10 cellular contexts compared by ENCODE assay signal in genomic region chr5:151270599-151270998, GRCh38. TPM values are rescaled to one million over a fixed set of nuclear protein-coding genes. Genes with fewer than 3 reads are reported as not detected.
DNase-seq lines count a peak whose midpoint lies in the region; ATAC-seq and TF ChIP-seq lines count a peak whose summit lies in the region.
"Had no signal": no experiment of that assay in that cellular context is flagged by ENCODE, and none has a peak within 500 bp of the region (broad histone marks: within the 10 kb centered on the region; RNA-seq: fewer than 3 reads in every experiment).

No MANE protein-coding gene starts in this region.

- ATAC-seq in activated naive CD4-positive, alpha-beta T cell treated with anti-CD3 and anti-CD28 coated beads, Interleukin-2, amount 50 U/mL, for 72 hours, result peak; percentile 93 to 98
- peak; percentile 93 for ATAC-seq in HG02642 (IDR thresholded peaks at IDR 0.05; ENCODE audit: poor library complexity, unreplicated experiment)
- ATAC-seq in stimulated activated naive B cell treated with anti-CD40 and anti-IgM and Interleukin-4, amounts not matched to agents 10 μg/mL and 1 μg/mL and 100 μg/mL, for 72 hours (replicated peaks), result peak; percentile 98

- H3K4me3 Mint-ChIP-seq in stimulated activated naive B cell treated with anti-CD40 and anti-IgM and Interleukin-4, amounts not matched to agents 10 μg/mL and 1 μg/mL and 100 μg/mL, for 72 hours, result no peak overlapping the region

- H3K4me1 ChIP-seq in testis, result no peaks in the 10 kb centered on the region

- H3K27ac ChIP-seq in testis, result no peak overlapping the region

- no peak overlapping the region for H3K4me3 ChIP-seq in testis

- H3K36me3 Mint-ChIP-seq in activated naive CD4-positive, alpha-beta T cell treated with anti-CD3 and anti-CD28 coated beads, Interleukin-2, amount 50 U/mL, for 72 hours, result peaks cover 10 to 11% of the 10 kb centered on the region in 2 donors
- peaks cover 30 to 33% of the 10 kb centered on the region in 2 donors for H3K36me3 Mint-ChIP-seq in stimulated activated naive B cell treated with anti-CD40 and anti-IgM and Interleukin-4, amounts not matched to agents 10 μg/mL and 1 μg/mL and 100 μg/mL, for 72 hours

- WGBS in testis, 2 donors, result 83 to 88% methylated on average over 1 of the region's 1 CpG

- DNase-seq in activated naive CD4-positive, alpha-beta T cell treated with anti-CD3 and anti-CD28 coated beads, Interleukin-2, amount 50 U/mL, for 72 hours (ENCODE audit: low spot score in 2 of 2), result peak in 1 of 2 donors; percentile 12
- DNase-seq in activated naive CD4-positive, alpha-beta T cell (lab: John Stamatoyannopoulos, UW), result no peak
- DNase-seq in RPMI7951 (ENCODE audit: low read depth), result peak; percentile 11
- peak; percentile 53 for DNase-seq in stimulated activated naive B cell treated with anti-CD40 and anti-IgM and Interleukin-4, amounts not matched to agents 10 μg/mL and 1 μg/mL and 100 μg/mL, for 72 hours
- DNase-seq in NCI-H345 (lab: John Stamatoyannopoulos, UW), result no peak
- DNase-seq in testis, result no peak
- DNase-seq in midbrain (lab: John Stamatoyannopoulos, UW), result no peak
- DNase-seq: SIG-M5; stimulated activated CD4-positive, alpha-beta T cell treated with anti-CD3 and anti-CD28 coated beads, Interleukin-2, amount 100 ng/mL, for 48 hours had no signal

- H3K4me1 Mint-ChIP-seq in stimulated activated naive B cell treated with anti-CD40 and anti-IgM and Interleukin-4, amounts not matched to agents 10 μg/mL and 1 μg/mL and 100 μg/mL, for 72 hours, result peaks cover 6 to 9% of the 10 kb centered on the region in 2 donors

- H3K27me3 ChIP-seq in testis, result no peaks in the 10 kb centered on the region

- no peaks in the 10 kb centered on the region for H3K9me3 ChIP-seq in testis

- no peak overlapping the region for H3K27ac Mint-ChIP-seq in activated naive CD4-positive, alpha-beta T cell treated with anti-CD3 and anti-CD28 coated beads, Interleukin-2, amount 50 U/mL, for 72 hours
- H3K27ac Mint-ChIP-seq in stimulated activated naive B cell treated with anti-CD40 and anti-IgM and Interleukin-4, amounts not matched to agents 10 μg/mL and 1 μg/mL and 100 μg/mL, for 72 hours, result no peak overlapping the region

- no peaks in the 10 kb centered on the region for H3K9me3 Mint-ChIP-seq in activated naive CD4-positive, alpha-beta T cell treated with anti-CD3 and anti-CD28 coated beads, Interleukin-2, amount 50 U/mL, for 72 hours
- H3K9me3 Mint-ChIP-seq in stimulated activated naive B cell treated with anti-CD40 and anti-IgM and Interleukin-4, amounts not matched to agents 10 μg/mL and 1 μg/mL and 100 μg/mL, for 72 hours, result no peaks in the 10 kb centered on the region

- TF ChIP-seq POLR2A in testis (IDR thresholded peaks at IDR 0.05), result no peak

- TF ChIP-seq CTCF in testis (IDR thresholded peaks at IDR 0.05), result no peak

- intact Hi-C loops in testis (cut with DNase I; ENCODE audit: low total_unique reads), result no loop called here

- H3K27me3 Mint-ChIP-seq in stimulated activated naive B cell treated with anti-CD40 and anti-IgM and Interleukin-4, amounts not matched to agents 10 μg/mL and 1 μg/mL and 100 μg/mL, for 72 hours, result no peaks in the 10 kb centered on the region

- no peaks in the 10 kb centered on the region for H3K36me3 ChIP-seq in testis (ENCODE audit: low read depth, missing control alignments)

RNA-seq across cellular contexts. Expression of gene GM2A, which starts 17.6 kb away (rescaled TPM):
- total RNA-seq in activated naive CD4-positive, alpha-beta T cell treated with anti-CD3 and anti-CD28 coated beads, Interleukin-2, amount 50 U/mL, for 72 hours, result 10 to 100 TPM; 36.8 to 85.2 TPM
- 13.3 and 15.5 TPM in 2 replicates for total RNA-seq in RPMI7951 (2014; rRNA removed; shearing (Covaris generic))
- 10 to 100 TPM; 38.0 to 54.4 TPM for total RNA-seq in testis
- 29.8 TPM for polyA plus RNA-seq in testis (ENCODE audit: insufficient read depth, low read depth, low replicate concordance)

RNA-seq across cellular contexts. Expression of gene SLC36A3, which starts 33.0 kb away (rescaled TPM):
- total RNA-seq in activated naive CD4-positive, alpha-beta T cell treated with anti-CD3 and anti-CD28 coated beads, Interleukin-2, amount 50 U/mL, for 72 hours, result not detected
- not detected in 2 replicates for total RNA-seq in RPMI7951 (2014; rRNA removed; shearing (Covaris generic))
- total RNA-seq in testis, result 1 to 10 TPM; 4.2 to 8.3 TPM
- 21.9 TPM for polyA plus RNA-seq in testis (ENCODE audit: insufficient read depth, low read depth, low replicate concordance)

RNA-seq across cellular contexts. Expression of gene CCDC69, which starts 46.7 kb away (rescaled TPM):
- 10 to 100 TPM; 21.0 to 23.8 TPM for total RNA-seq in activated naive CD4-positive, alpha-beta T cell treated with anti-CD3 and anti-CD28 coated beads, Interleukin-2, amount 50 U/mL, for 72 hours
- 0.78 and 1.3 TPM in 2 replicates for total RNA-seq in RPMI7951 (2014; rRNA removed; shearing (Covaris generic))
- 10 to 100 TPM; 37.6 to 65.3 TPM for total RNA-seq in testis
- polyA plus RNA-seq in testis (ENCODE audit: insufficient read depth, low read depth, low replicate concordance), result 40.8 TPM

Comparison
In these comparisons a context has a peak if more than half of its experiments do, and no peak if none do; other contexts are left out.
1. DNase-seq: peak in RPMI7951 (single experiment) and stimulated activated naive B cell treated with anti-CD40 and anti-IgM and Interleukin-4, amounts not matched to agents 10 μg/mL and 1 μg/mL and 100 μg/mL, for 72 hours (single experiment); none in activated naive CD4-positive, alpha-beta T cell (0 of 4), NCI-H345 (single experiment), testis (single experiment) and midbrain (single experiment).
2. Peak in every context shown above with its lines, with median percentiles within 50 percentile points of each other: ATAC-seq.